In genomic region chr1:204319462-204319861, GRCh38 we compare ENCODE assay signal across 13 cellular contexts. TPM values are rescaled to one million over a fixed set of nuclear protein-coding genes. Genes with fewer than 3 reads are reported as not detected.
DNase-seq lines count a peak whose midpoint lies in the region; ATAC-seq and TF ChIP-seq lines count a peak whose summit lies in the region.
"Had no signal": no experiment of that assay in that cellular context is flagged by ENCODE, and none has a peak within 500 bp of the region (broad histone marks: within the 10 kb centered on the region; RNA-seq: fewer than 3 reads in every experiment).

No MANE protein-coding gene starts in this region.

- H3K4me1 ChIP-seq in transverse colon = peaks cover 0 to 41% (median 12%) of the 10 kb centered on the region in 4 donors

- ATAC-seq in activated naive CD8-positive, alpha-beta T cell treated with anti-CD3 and anti-CD28 coated beads, Interleukin-2, amount 50 U/mL, for 24 hours = no peak
- ATAC-seq: stimulated activated naive CD8-positive, alpha-beta T cell treated with anti-CD3 and anti-CD28 coated beads, Interleukin-15, Interleukin-2, amounts not matched to agents 100 U/mL and 50 U/mL, for 24 hours had no signal

- H3K36me3 ChIP-seq in transverse colon = no peaks in the 10 kb centered on the region

- TF ChIP-seq POLR2A in transverse colon (IDR thresholded peaks at IDR 0.05) = no peak

- DNase-seq in HFFc6 = peak; percentile 90
- peak; percentile 81 for DNase-seq in amniotic stem cell (lab: John Stamatoyannopoulos, UW)
- DNase-seq in glomerular visceral epithelial cell (ENCODE audit: extremely low spot score) = peak; percentile 68
- DNase-seq in transverse colon = peak; percentile 43
- no peak for DNase-seq in activated naive CD8-positive, alpha-beta T cell treated with anti-CD3 and anti-CD28 coated beads, Interleukin-2, amount 50 U/mL, for 24 hours
- no peak for DNase-seq in DMS 273 (lab: John Stamatoyannopoulos, UW; ENCODE audit: unreplicated experiment)
- no peak for DNase-seq in middle frontal gyrus (ENCODE audit: extremely low spot score, low spot score)
- DNase-seq: activated CD8-positive, alpha-beta memory T cell treated with anti-CD3 and anti-CD28 coated beads, Interleukin-2, amount 50 U/mL, for 4 hours; left cardiac atrium; MM.1S; SK-N-SH; small intestine; stimulated activated naive CD8-positive, alpha-beta T cell treated with anti-CD3 and anti-CD28 coated beads, Interleukin-15, Interleukin-2, amounts not matched to agents 100 U/mL and 50 U/mL, for 24 hours had no signal

- peaks cover 66% of the 10 kb centered on the region for H3K4me1 Mint-ChIP-seq in HFFc6 (ENCODE audit: low read depth)
- peaks cover 32% of the 10 kb centered on the region for H3K4me1 Mint-ChIP-seq in activated naive CD8-positive, alpha-beta T cell treated with anti-CD3 and anti-CD28 coated beads, Interleukin-2, amount 50 U/mL, for 24 hours

- no peaks in the 10 kb centered on the region for H3K9me3 ChIP-seq in transverse colon
- H3K9me3 ChIP-seq: SK-N-SH had no signal

- 67 to 83% methylated on average over 1 to 6 of the region's 6 CpGs for WGBS in transverse colon (ENCODE audit: low coverage in 1 of 2), 2 donors

- intact Hi-C loops in transverse colon (cut with DNase I; ENCODE audit: low total_unique reads) = no loop called here

- in situ Hi-C loops in transverse colon (cut with MboI; ENCODE audit: low pct_ligation_motif_present in 1 of 4, low pct_unique_long_range_greater_than_20kb in 1 of 4, low sequenced_read_pairs in 3 of 4) = no loop called here

- no peak for TF ChIP-seq EP300 in transverse colon (IDR thresholded peaks at IDR 0.05; ENCODE audit: low read depth)

- H3K4me3 Mint-ChIP-seq in HFFc6 = peak overlapping the region; percentile 37
- H3K4me3 Mint-ChIP-seq in activated naive CD8-positive, alpha-beta T cell treated with anti-CD3 and anti-CD28 coated beads, Interleukin-2, amount 50 U/mL, for 24 hours = no peak overlapping the region

- no peak overlapping the region for H3K4me3 ChIP-seq in transverse colon

- H3K27ac Mint-ChIP-seq in HFFc6 = peak overlapping the region; percentile 78
- H3K27ac Mint-ChIP-seq in activated naive CD8-positive, alpha-beta T cell treated with anti-CD3 and anti-CD28 coated beads, Interleukin-2, amount 50 U/mL, for 24 hours = no peak overlapping the region

- H3K27me3 ChIP-seq in transverse colon = no peaks in the 10 kb centered on the region

- peaks cover 8% of the 10 kb centered on the region for H3K27me3 Mint-ChIP-seq in HFFc6 (ENCODE audit: insufficient read depth)
- H3K27me3 Mint-ChIP-seq in activated naive CD8-positive, alpha-beta T cell treated with anti-CD3 and anti-CD28 coated beads, Interleukin-2, amount 50 U/mL, for 24 hours = peaks cover 3% of the 10 kb centered on the region

- TF ChIP-seq CTCF in HFFc6 (IDR thresholded peaks at IDR 0.05) (no peak), transverse colon (IDR thresholded peaks at IDR 0.05) (no peak)

- H3K27ac ChIP-seq in transverse colon = peak overlapping the region; percentile 47 to 73 (median 64)

- H3K9me3 Mint-ChIP-seq in HFFc6 = no peaks in the 10 kb centered on the region
- no peaks in the 10 kb centered on the region for H3K9me3 Mint-ChIP-seq in activated naive CD8-positive, alpha-beta T cell treated with anti-CD3 and anti-CD28 coated beads, Interleukin-2, amount 50 U/mL, for 24 hours

- no peaks in the 10 kb centered on the region for H3K36me3 Mint-ChIP-seq in HFFc6 (ENCODE audit: low read depth)
- H3K36me3 Mint-ChIP-seq in activated naive CD8-positive, alpha-beta T cell treated with anti-CD3 and anti-CD28 coated beads, Interleukin-2, amount 50 U/mL, for 24 hours (ENCODE audit: low read depth) = no peaks in the 10 kb centered on the region

RNA-seq across cellular contexts. Expression of gene PLEKHA6, which starts 40.3 kb away (rescaled TPM):
- 1 to 10 TPM; 1.3 to 2.4 (median 1.5) TPM for total RNA-seq in HFFc6 (2021; fragmentation: NEBNext Ultra II Directional; extraction: Animal tissue kit (Norgen Biotek cat#: 25700))
- total RNA-seq in transverse colon = 100 to 1,000 TPM in 1 of 4 donors, 10 to 100 TPM in 3; 58.7 to 209 (median 97.9) TPM

Comparison
In these comparisons a context has a peak if more than half of its experiments do, and no peak if none do; other contexts are left out.
1. DNase-seq: peak in HFFc6 (single experiment), amniotic stem cell (single experiment), glomerular visceral epithelial cell (single experiment) and transverse colon (single experiment); none in activated naive CD8-positive, alpha-beta T cell treated with anti-CD3 and anti-CD28 coated beads, Interleukin-2, amount 50 U/mL, for 24 hours (single experiment), DMS 273 (single experiment) and middle frontal gyrus (single experiment).
2. RNA of gene PLEKHA6, which starts 40.3 kb away (total RNA-seq): 58.7 to 209 TPM in transverse colon; 1.3 to 2.4 TPM in HFFc6; every median in the first group is over 10 times any median in the second.